8 cellular contexts compared by ENCODE assay signal in genomic region chr20:63230800-63231268, GRCh38. TPM values are rescaled to one million over a fixed set of nuclear protein-coding genes. Genes with fewer than 3 reads are reported as not detected.
DNase-seq lines count a peak whose midpoint lies in the region; ATAC-seq and TF ChIP-seq lines count a peak whose summit lies in the region.

No MANE protein-coding gene starts in this region.

- H3K4me1 ChIP-seq in adipocyte (ENCODE audit: control insufficient read depth, insufficient read depth, low read length) (peaks cover 41% of the 10 kb centered on the region), left ventricle myocardium inferior (peaks cover 8% of the 10 kb centered on the region)

- intact Hi-C loops in left ventricle myocardium inferior (cut with micrococcal nuclease): no loop called here
- intact Hi-C loops in sciatic nerve (cut with DNase I): no loop called here

- H3K9ac ChIP-seq in adipocyte (ENCODE audit: low read length): peak overlapping the region; percentile 10

- no peak overlapping the region for H3K27ac ChIP-seq in left ventricle myocardium inferior (replicated peaks)

- H3K4me3 ChIP-seq in adipocyte (ENCODE audit: low read length): no peak overlapping the region
- H3K4me3 ChIP-seq in left ventricle myocardium inferior: no peak overlapping the region

- H3K27me3 ChIP-seq in adipocyte (replicated peaks; ENCODE audit: control insufficient read depth, insufficient read depth, low read length) (no peaks in the 10 kb centered on the region), left ventricle myocardium inferior (ENCODE audit: low read depth) (peaks cover 74% of the 10 kb centered on the region)

- TF ChIP-seq CTCF in left ventricle myocardium inferior (IDR thresholded peaks at IDR 0.05; ENCODE audit: borderline replicate concordance): peak; percentile 71

- H3K36me3 ChIP-seq in adipocyte (ENCODE audit: control insufficient read depth, insufficient read depth, low read length, severe bottlenecking) (no peaks in the 10 kb centered on the region), left ventricle myocardium inferior (no peaks in the 10 kb centered on the region)

- DNase-seq in NCI-H510A treated with DMSO at 0.1 percent for 48 hours (lab: John Stamatoyannopoulos, UW) (peak; percentile 10), NCI-H510A (lab: John Stamatoyannopoulos, UW) (no peak), adipocyte (ENCODE audit: low read depth) (peak; percentile 71), left ventricle myocardium inferior (peak; percentile 49), sciatic nerve (ENCODE audit: low spot score) (peak; percentile 77)

- ATAC-seq in sciatic nerve: peak; percentile 84
- ATAC-seq in GM19397 (IDR thresholded peaks at IDR 0.05; ENCODE audit: unreplicated experiment): no peak
- no peak for ATAC-seq in GM18873 (IDR thresholded peaks at IDR 0.05; ENCODE audit: low FRiP score, unreplicated experiment)
- no peak for ATAC-seq in HG02610 (IDR thresholded peaks at IDR 0.05; ENCODE audit: unreplicated experiment)

- H3K9me3 ChIP-seq in adipocyte (ENCODE audit: control insufficient read depth, low read length) (no peaks in the 10 kb centered on the region), left ventricle myocardium inferior (replicated peaks) (no peaks in the 10 kb centered on the region)

RNA-seq across cellular contexts. Expression of gene BIRC7, which starts 4.9 kb away (rescaled TPM):
- 0.27 TPM for total RNA-seq in left ventricle myocardium inferior
- 26.0 TPM for total RNA-seq in sciatic nerve

RNA-seq across cellular contexts. Expression of gene YTHDF1, which starts 14.9 kb away (rescaled TPM):
- total RNA-seq in left ventricle myocardium inferior (22.2 TPM), sciatic nerve (32.1 TPM)

RNA-seq across cellular contexts. Expression of gene NKAIN4, which starts 23.4 kb away (rescaled TPM):
- total RNA-seq in left ventricle myocardium inferior (not detected), sciatic nerve (3.0 TPM)

RNA-seq across cellular contexts. Expression of gene ARFGAP1, which starts 41.8 kb away (rescaled TPM):
- total RNA-seq in left ventricle myocardium inferior (33.4 TPM), sciatic nerve (81.6 TPM)

Comparison
In these comparisons a context has a peak if more than half of its experiments do, and no peak if none do; other contexts are left out.
1. RNA of gene BIRC7, which starts 4.9 kb away (total RNA-seq): 26.0 TPM in sciatic nerve (single experiment); 0.27 TPM in left ventricle myocardium inferior (single experiment); every median in the first group is over 10 times any median in the second.